Comparison of ENCODE assay signal across 32 cellular contexts in the genomic region with DNA sequence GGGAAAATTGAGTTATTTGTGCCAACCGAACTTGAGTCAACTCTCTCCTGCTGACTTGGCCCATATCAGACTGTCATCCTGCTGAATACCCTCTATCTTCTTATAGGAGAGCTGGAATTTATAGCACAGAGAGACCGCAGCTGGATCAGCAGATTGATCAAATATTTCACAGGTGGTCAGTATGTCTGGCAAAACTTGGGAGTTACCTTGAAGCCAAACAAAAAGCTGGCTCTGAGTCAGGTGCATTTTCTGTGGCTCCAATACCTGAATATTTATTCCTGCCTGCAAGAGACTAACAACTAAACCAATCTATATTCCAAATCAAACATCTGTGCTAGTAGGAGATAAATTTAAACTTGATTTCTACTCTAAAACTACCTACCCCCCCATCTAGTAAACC.
"Had no signal": no experiment of that assay in that cellular context is flagged by ENCODE, and none has a peak within 500 bp of the region (broad histone marks: within the 10 kb centered on the region; RNA-seq: fewer than 3 reads in every experiment).

No MANE protein-coding gene starts in this region.

- H3K27ac Mint-ChIP-seq: activated CD8-positive, alpha-beta T cell treated with anti-CD3 and anti-CD28 coated beads for 36 hours; activated naive CD8-positive, alpha-beta T cell; activated naive CD8-positive, alpha-beta T cell treated with anti-CD3 and anti-CD28 coated beads, Interleukin-2, amount 50 U/mL, for 24 hours; activated T-helper 17 cell treated with anti-CD3 and anti-CD28 coated beads, Interleukin-2, amount 50 U/mL, for 72 hours; brain; dendritic cell treated with granulocyte-macrophage colony-stimulating factor and Interleukin-4, amounts not matched to agents 40 ng/mL and 50 ng/mL, for 4 days; endodermal cell; WTC11 had no signal

- H3K36me3 ChIP-seq: adrenal gland, breast epithelium, cardiac muscle cell, colonic mucosa had no signal

- DNase-seq: activated CD4-positive, alpha-beta T cell treated with anti-CD3 and anti-CD28 coated beads for 48 hours; activated CD4-positive, alpha-beta T cell treated with anti-CD3 and anti-CD28 coated beads, Interleukin-2, amount 50 U/mL, for 1 hour; activated CD4-positive, alpha-beta T cell treated with anti-CD3 and anti-CD28 coated beads, Interleukin-2, amount 50 U/mL, for 48 hours; activated CD8-positive, alpha-beta memory T cell treated with anti-CD3 and anti-CD28 coated beads for 24 hours; activated CD8-positive, alpha-beta T cell treated with anti-CD3 and anti-CD28 coated beads for 36 hours; activated effector memory CD4-positive, alpha-beta T cell treated with Interleukin-2 at 50 U/mL for 16 hours; activated gamma-delta T cell treated with Interleukin-2 at 50 U/mL for 16 hours; activated naive CD4-positive, alpha-beta T cell treated with anti-CD3 and anti-CD28 coated beads, Interleukin-2, amount 50 U/mL, for 16 hours; activated naive CD4-positive, alpha-beta T cell treated with Interleukin-2 at 50 U/mL for 16 hours; activated naive CD8-positive, alpha-beta T cell treated with anti-CD3 and anti-CD28 coated beads, Interleukin-2, amount 50 U/mL, for 24 hours; activated T-cell treated with anti-CD3 and anti-CD28 coated beads, Interleukin-2, amount 50 U/mL, for 4 hours; adrenal gland; amygdala; aorta; central memory CD4-positive, alpha-beta T cell; cerebellar nuclear complex; colonic mucosa; dorsolateral prefrontal cortex; effector memory CD4-positive, alpha-beta T cell; endodermal cell; foreskin fibroblast; head of caudate nucleus; hippocampal formation; T-helper 2 cell had no signal

- H3K9me3 Mint-ChIP-seq: activated CD8-positive, alpha-beta T cell treated with anti-CD3 and anti-CD28 coated beads for 36 hours; activated naive CD8-positive, alpha-beta T cell treated with anti-CD3 and anti-CD28 coated beads, Interleukin-2, amount 50 U/mL, for 24 hours; activated T-cell treated with anti-CD3 and anti-CD28 coated beads, Interleukin-2, amount 50 U/mL, for 4 hours; brain; endodermal cell had no signal

- H3K27me3 ChIP-seq: adrenal gland, breast epithelium, cardiac muscle cell, colonic mucosa, dorsolateral prefrontal cortex had no signal

- H3K27ac ChIP-seq: adrenal gland, cardiac muscle cell, colonic mucosa, dorsolateral prefrontal cortex had no signal

- H3K4me1 ChIP-seq: adrenal gland, breast epithelium, colonic mucosa had no signal

- H3K4me3 Mint-ChIP-seq: activated CD8-positive, alpha-beta T cell treated with anti-CD3 and anti-CD28 coated beads for 36 hours; activated naive CD8-positive, alpha-beta T cell; activated naive CD8-positive, alpha-beta T cell treated with anti-CD3 and anti-CD28 coated beads, Interleukin-2, amount 50 U/mL, for 24 hours; activated T-cell treated with anti-CD3 and anti-CD28 coated beads, Interleukin-2, amount 50 U/mL, for 4 hours; activated T-helper 17 cell treated with anti-CD3 and anti-CD28 coated beads, Interleukin-2, amount 50 U/mL, for 72 hours; brain; dendritic cell treated with granulocyte-macrophage colony-stimulating factor and Interleukin-4, amounts not matched to agents 40 ng/mL and 50 ng/mL, for 4 days; endodermal cell; WTC11 had no signal

- ATAC-seq: activated CD8-positive, alpha-beta T cell treated with anti-CD3 and anti-CD28 coated beads for 36 hours; activated naive CD8-positive, alpha-beta T cell treated with anti-CD3 and anti-CD28 coated beads, Interleukin-2, amount 50 U/mL, for 24 hours; activated T-cell treated with anti-CD3 and anti-CD28 coated beads, Interleukin-2, amount 50 U/mL, for 4 hours; activated T-helper 17 cell treated with anti-CD3 and anti-CD28 coated beads, Interleukin-2, amount 50 U/mL, for 72 hours; esophagus mucosa; WTC11 had no signal

- H3K4me1 Mint-ChIP-seq: activated naive CD8-positive, alpha-beta T cell treated with anti-CD3 and anti-CD28 coated beads, Interleukin-2, amount 50 U/mL, for 24 hours; activated T-helper 17 cell treated with anti-CD3 and anti-CD28 coated beads, Interleukin-2, amount 50 U/mL, for 72 hours; brain; endodermal cell; WTC11 had no signal

- H3K4me3 ChIP-seq: adrenal gland, breast epithelium, cardiac muscle cell, colonic mucosa, dorsolateral prefrontal cortex had no signal

- H3K36me3 Mint-ChIP-seq: activated naive CD8-positive, alpha-beta T cell; brain; WTC11 had no signal

- H3K9me3 ChIP-seq: adrenal gland, breast epithelium, colonic mucosa had no signal
